Comparison of ENCODE assay signal across 22 cellular contexts in genomic region chr12:58491296-58491695, GRCh38.
DNase-seq lines count a peak whose midpoint lies in the region; ATAC-seq and TF ChIP-seq lines count a peak whose summit lies in the region.
"Had no signal": no experiment of that assay in that cellular context is flagged by ENCODE, and none has a peak within 500 bp of the region (broad histone marks: within the 10 kb centered on the region; RNA-seq: fewer than 3 reads in every experiment).

No MANE protein-coding gene starts in this region.

- no peak overlapping the region for H3K4me3 Mint-ChIP-seq in activated T-cell treated with anti-CD3 and anti-CD28 coated beads, Interleukin-2, amount 50 U/mL, for 24 hours
- H3K4me3 Mint-ChIP-seq: activated CD8-positive, alpha-beta memory T cell treated with anti-CD3 and anti-CD28 coated beads, Interleukin-2, amount 10 ng/mL, durations not matched to agents 7 days and 5 days; CD4-positive, CD25-positive, alpha-beta regulatory T cell; natural killer cell treated with Interleukin-12 subunit alpha and Interleukin-12 subunit beta and Interleukin-15 and Interleukin-18, amount 100 ng/mL, for 72 hours had no signal

- H3K4me3 ChIP-seq in astrocyte of the spinal cord (ENCODE audit: low read depth, low read length) (no peak overlapping the region), foreskin fibroblast (ENCODE audit: low read depth in 1 of 2, low read length in 2 of 2) (no peak overlapping the region), sigmoid colon (no peak overlapping the region)

- no peak for TF ChIP-seq EP300 in sigmoid colon (IDR thresholded peaks at IDR 0.05)

- H3K27me3 ChIP-seq in sigmoid colon: no peaks in the 10 kb centered on the region

- H3K27me3 Mint-ChIP-seq in activated T-cell treated with anti-CD3 and anti-CD28 coated beads, Interleukin-2, amount 50 U/mL, for 24 hours: no peaks in the 10 kb centered on the region
- H3K27me3 Mint-ChIP-seq: activated CD8-positive, alpha-beta memory T cell treated with anti-CD3 and anti-CD28 coated beads, Interleukin-2, amount 10 ng/mL, durations not matched to agents 7 days and 5 days; CD4-positive, CD25-positive, alpha-beta regulatory T cell; natural killer cell treated with Interleukin-12 subunit alpha and Interleukin-12 subunit beta and Interleukin-15 and Interleukin-18, amount 100 ng/mL, for 72 hours had no signal

- H3K4me1 Mint-ChIP-seq in activated T-cell treated with anti-CD3 and anti-CD28 coated beads, Interleukin-2, amount 50 U/mL, for 24 hours (ENCODE audit: low read depth): no peaks in the 10 kb centered on the region
- H3K4me1 Mint-ChIP-seq: activated CD8-positive, alpha-beta memory T cell treated with anti-CD3 and anti-CD28 coated beads, Interleukin-2, amount 10 ng/mL, durations not matched to agents 7 days and 5 days; CD4-positive, CD25-positive, alpha-beta regulatory T cell had no signal

- intact Hi-C loops in sigmoid colon (cut with DNase I): no loop called here

- TF ChIP-seq CTCF in astrocyte of the spinal cord (IDR thresholded peaks at IDR 0.05; ENCODE audit: low read depth, low read length): no peak
- no peak for TF ChIP-seq CTCF in foreskin fibroblast (IDR thresholded peaks at IDR 0.05; ENCODE audit: low read depth, low read length)
- no peak for TF ChIP-seq CTCF in sigmoid colon (IDR thresholded peaks at IDR 0.05)

- no peaks in the 10 kb centered on the region for H3K9me3 Mint-ChIP-seq in activated T-cell treated with anti-CD3 and anti-CD28 coated beads, Interleukin-2, amount 50 U/mL, for 24 hours

- H3K4me1 ChIP-seq in sigmoid colon: no peaks in the 10 kb centered on the region

- H3K27ac ChIP-seq in substantia nigra (ENCODE audit: low read depth, low read length, poor library complexity, severe bottlenecking) (no peak overlapping the region), sigmoid colon (no peak overlapping the region)

- no peaks in the 10 kb centered on the region for H3K36me3 Mint-ChIP-seq in activated T-cell treated with anti-CD3 and anti-CD28 coated beads, Interleukin-2, amount 50 U/mL, for 24 hours (ENCODE audit: low read depth)
- H3K36me3 Mint-ChIP-seq: activated CD8-positive, alpha-beta memory T cell treated with anti-CD3 and anti-CD28 coated beads, Interleukin-2, amount 10 ng/mL, durations not matched to agents 7 days and 5 days; CD4-positive, CD25-positive, alpha-beta regulatory T cell; natural killer cell treated with Interleukin-12 subunit alpha and Interleukin-12 subunit beta and Interleukin-15 and Interleukin-18, amount 100 ng/mL, for 72 hours had no signal

- in situ Hi-C loops in astrocyte of the spinal cord (cut with HindIII; ENCODE audit: low sequenced_read_pairs): no loop called here

- TF ChIP-seq POLR2A in sigmoid colon (IDR thresholded peaks at IDR 0.05): no peak

- H3K27ac Mint-ChIP-seq in activated T-cell treated with anti-CD3 and anti-CD28 coated beads, Interleukin-2, amount 50 U/mL, for 24 hours: no peak overlapping the region
- H3K27ac Mint-ChIP-seq: activated CD8-positive, alpha-beta memory T cell treated with anti-CD3 and anti-CD28 coated beads, Interleukin-2, amount 10 ng/mL, durations not matched to agents 7 days and 5 days; CD4-positive, CD25-positive, alpha-beta regulatory T cell; natural killer cell treated with Interleukin-12 subunit alpha and Interleukin-12 subunit beta and Interleukin-15 and Interleukin-18, amount 100 ng/mL, for 72 hours had no signal

- 80% methylated on average over 3 of the region's 3 CpGs for WGBS in sigmoid colon, 2 donors

- ATAC-seq in GM18867 (IDR thresholded peaks at IDR 0.05; ENCODE audit: unreplicated experiment): no peak
- ATAC-seq: activated CD8-positive, alpha-beta memory T cell treated with anti-CD3 and anti-CD28 coated beads, Interleukin-2, amount 10 ng/mL, durations not matched to agents 7 days and 5 days; natural killer cell treated with Interleukin-12 subunit alpha and Interleukin-12 subunit beta and Interleukin-15 and Interleukin-18, amount 100 ng/mL, for 72 hours had no signal

- H3K9me3 ChIP-seq in sigmoid colon: no peaks in the 10 kb centered on the region

- peak; percentile 36 for DNase-seq in A172 (ENCODE audit: low spot score)
- peak; percentile 35 for DNase-seq in H4 (ENCODE audit: low spot score)
- peak; percentile 68 for DNase-seq in astrocyte of the spinal cord (ENCODE audit: low read depth, low spot score)
- DNase-seq in foreskin fibroblast: peak; percentile 68 to 86
- DNase-seq in substantia nigra (lab: John Stamatoyannopoulos, UW): no peak
- no peak for DNase-seq in activated T-cell treated with anti-CD3 and anti-CD28 coated beads, Interleukin-2, amount 50 U/mL, for 24 hours
- no peak for DNase-seq in sigmoid colon
- DNase-seq: activated CD4-positive, alpha-beta T cell treated with anti-CD3 and anti-CD28 coated beads for 48 hours; activated CD8-positive, alpha-beta memory T cell treated with anti-CD3 and anti-CD28 coated beads, Interleukin-2, amount 10 ng/mL, durations not matched to agents 7 days and 5 days; amniotic stem cell; CD4-positive, CD25-positive, alpha-beta regulatory T cell; DMS 273 treated with DMSO at 0.1 percent for 48 hours; effector CD4-positive, alpha-beta T cell; foreskin melanocyte; KG1; NCI-H1105; NCI-H2081 treated with DMSO at 0.1 percent for 48 hours; NCI-H510A treated with DMSO at 0.1 percent for 48 hours; SHP77 treated with DMSO at 0.1 percent for 48 hours; stimulated activated CD4-positive, alpha-beta T cell treated with anti-CD3 and anti-CD28 coated beads, Interleukin-4, amount 100 ng/mL, for 24 hours had no signal

- H3K36me3 ChIP-seq in sigmoid colon: no peaks in the 10 kb centered on the region

Comparison
In these comparisons a context has a peak if more than half of its experiments do, and no peak if none do; other contexts are left out.
1. DNase-seq: peak in A172 (single experiment), H4 (single experiment), astrocyte of the spinal cord (single experiment) and foreskin fibroblast (2 of 2); none in substantia nigra (0 of 49), activated T-cell treated with anti-CD3 and anti-CD28 coated beads, Interleukin-2, amount 50 U/mL, for 24 hours (single experiment) and sigmoid colon (single experiment).